1 cellular context compared by ENCODE assay signal in the genomic region with DNA sequence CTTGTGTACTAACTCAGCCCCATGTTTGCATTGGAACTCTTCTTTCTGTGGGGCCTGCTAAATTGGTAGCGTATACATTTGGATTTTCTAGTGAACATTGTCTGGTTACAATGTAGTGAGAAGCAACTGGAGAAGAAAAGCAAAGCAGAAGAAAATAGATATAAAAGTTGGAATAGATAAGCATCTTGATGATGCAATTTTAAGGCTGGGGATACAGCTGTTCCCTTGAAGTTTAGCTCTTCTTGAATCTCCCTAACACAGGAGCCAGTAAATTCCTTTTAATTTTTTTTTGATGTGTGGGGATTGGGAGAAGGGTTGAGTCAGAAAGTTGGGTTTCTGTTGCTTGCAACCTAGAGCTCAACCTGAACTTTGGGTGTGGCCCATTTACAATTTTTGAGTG.
TF ChIP-seq lines count a peak whose summit lies in the region.

No MANE protein-coding gene starts in this region.

TF ChIP-seq in K562, 482 proteins besides CTCF, POLR2A, EP300 and RAD21 (continued from another document):
- TF ChIP-seq, protein P1, sequence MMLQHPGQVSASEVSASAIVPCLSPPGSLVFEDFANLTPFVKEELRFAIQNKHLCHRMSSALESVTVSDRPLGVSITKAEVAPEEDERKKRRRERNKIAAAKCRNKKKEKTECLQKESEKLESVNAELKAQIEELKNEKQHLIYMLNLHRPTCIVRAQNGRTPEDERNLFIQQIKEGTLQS (IDR thresholded peaks at IDR 0.05) = peak; percentile 71
- TF ChIP-seq, protein P1 (CRISPR knock-in tag; conservative IDR thresholded peaks at IDR 0.05) = no peak
- no peak for TF ChIP-seq WHSC1 (IDR thresholded peaks at IDR 0.05; ENCODE audit: low read length)
- no peak for TF ChIP-seq NR2F6 (CRISPR knock-in tag; IDR thresholded peaks at IDR 0.05)
- TF ChIP-seq CEBPB (tag; IDR thresholded peaks at IDR 0.05) = 0 out of 2 replicates have a peak, but pooled peaks have one; percentile 11
- no peak for TF ChIP-seq TOE1 (IDR thresholded peaks at IDR 0.05; ENCODE audit: borderline replicate concordance)
- no peak for TF ChIP-seq TOE1 (CRISPR knock-in tag; IDR thresholded peaks at IDR 0.05; ENCODE audit: borderline replicate concordance, low read depth)
- TF ChIP-seq TAF15 (IDR thresholded peaks at IDR 0.05; ENCODE audit: low read depth, low read length) = no peak
